Comparison of ENCODE assay signal across 1 cellular context in genomic region chr5:153542536-153542935, GRCh38.
TF ChIP-seq lines count a peak whose summit lies in the region.

No MANE protein-coding gene starts in this region.

TF ChIP-seq in endothelial cell of umbilical vein, 7 proteins besides CTCF, POLR2A, EP300 and RAD21 (continued from another document):
- no peak for TF ChIP-seq MAX (IDR thresholded peaks at IDR 0.05; ENCODE audit: insufficient read depth, insufficient read length)
